Comparison of ENCODE assay signal across 1 cellular context in genomic region chr11:304061-304506, GRCh38.
TF ChIP-seq lines count a peak whose summit lies in the region.

No MANE protein-coding gene starts in this region.

TF ChIP-seq in WTC11, 78 proteins besides CTCF, POLR2A, EP300 and RAD21:
- TF ChIP-seq E2F5 (CRISPR knock-in tag; IDR thresholded peaks at IDR 0.05): no peak
- no peak for TF ChIP-seq KAT7 (CRISPR knock-in tag; IDR thresholded peaks at IDR 0.05; ENCODE audit: borderline replicate concordance)
- TF ChIP-seq ZNF396 (CRISPR knock-in tag; IDR thresholded peaks at IDR 0.05; ENCODE audit: borderline replicate concordance): no peak
- no peak for TF ChIP-seq CREB1 (CRISPR knock-in tag; IDR thresholded peaks at IDR 0.05)
- no peak for TF ChIP-seq NFE2L1 (CRISPR knock-in tag; IDR thresholded peaks at IDR 0.05)
- TF ChIP-seq ZNF281 (CRISPR knock-in tag; IDR thresholded peaks at IDR 0.05): no peak
- no peak for TF ChIP-seq TEAD1 (CRISPR knock-in tag; IDR thresholded peaks at IDR 0.05)
- no peak for TF ChIP-seq IRF1 (CRISPR knock-in tag; IDR thresholded peaks at IDR 0.05)
- no peak for TF ChIP-seq SP1 (CRISPR knock-in tag; conservative IDR thresholded peaks at IDR 0.05)
- TF ChIP-seq ZNF138 (CRISPR knock-in tag; conservative IDR thresholded peaks at IDR 0.05): no peak
- no peak for TF ChIP-seq TEAD4 (CRISPR knock-in tag; IDR thresholded peaks at IDR 0.05)
- no peak for TF ChIP-seq ELF4 (CRISPR knock-in tag; IDR thresholded peaks at IDR 0.05; ENCODE audit: low read depth)
- TF ChIP-seq ZNF121 (CRISPR knock-in tag; IDR thresholded peaks at IDR 0.05): no peak
- TF ChIP-seq E2F1 (CRISPR knock-in tag; IDR thresholded peaks at IDR 0.05): no peak
